10 cellular contexts compared by ENCODE assay signal in genomic region chr1:15604400-15604799, GRCh38. TPM values are rescaled to one million over a fixed set of nuclear protein-coding genes. Genes with fewer than 3 reads are reported as not detected.
A peak's percentile ranks its signal among the peaks of the same experiment; 100 is the strongest.
DNase-seq lines count a peak whose midpoint lies in the region; ATAC-seq and TF ChIP-seq lines count a peak whose summit lies in the region.
"Not testable (repeated sequence)": the region's sequence is repeated elsewhere in the genome, so short reads cannot be mapped to it uniquely, and the experiment has no call there.
"Had no signal": no experiment of that assay in that cellular context is flagged by ENCODE, and none has a peak within 500 bp of the region (broad histone marks: within the 10 kb centered on the region; RNA-seq: fewer than 3 reads in every experiment).

No MANE protein-coding gene starts in this region.

- H3K9me3 ChIP-seq in subcutaneous abdominal adipose tissue (ENCODE audit: control insufficient read depth in 5 of 5, low read length in 5 of 5): not testable (repeated sequence)

- peaks cover 3 to 24% (median 12%) of the 10 kb centered on the region in 5 donors for H3K4me1 ChIP-seq in subcutaneous abdominal adipose tissue (ENCODE audit: control insufficient read depth in 5 of 5, insufficient read depth in 5 of 5, low read length in 5 of 5)

- H3K4me3 ChIP-seq in NB4 (ENCODE audit: low read depth, low read length): not testable (repeated sequence)
- peak overlapping the region in 1 of 5 donors; percentile 82 for H3K4me3 ChIP-seq in subcutaneous abdominal adipose tissue (ENCODE audit: low read depth in 1 of 5, low read length in 5 of 5)

- not testable (repeated sequence) for H3K27me3 Mint-ChIP-seq in CD14-positive monocyte (ENCODE audit: low read depth in 3 of 3); activated CD4-positive, alpha-beta T cell treated with anti-CD3 and anti-CD28 coated beads for 36 hours; activated naive CD4-positive, alpha-beta T cell treated with anti-CD3 and anti-CD28 coated beads, Interleukin-2, amount 50 U/mL, for 24 hours; nephron (ENCODE audit: low read depth); progenitor cell of endocrine pancreas

- not testable (repeated sequence) for ATAC-seq in activated CD4-positive, alpha-beta T cell treated with anti-CD3 and anti-CD28 coated beads for 36 hours; Right ventricle myocardium superior (ENCODE audit: poor library complexity)

- H3K27ac ChIP-seq in subcutaneous abdominal adipose tissue (ENCODE audit: low read depth, low read length): peak overlapping the region; percentile 91

- POLR2A ChIA-PET in activated CD4-positive, alpha-beta T cell treated with anti-CD3 and anti-CD28 coated beads for 36 hours (lab: Charles Lee): interaction anchor here (1.7 kb wide), 1 partner anchor 93 kb away, joined by 6 read pairs; no protein-coding TSS in a partner anchor

- H3K36me3 ChIP-seq in subcutaneous abdominal adipose tissue (ENCODE audit: control insufficient read depth in 5 of 5, insufficient read depth in 5 of 5, low read length in 5 of 5): not testable (repeated sequence)

- not testable (repeated sequence) for H3K27me3 ChIP-seq in subcutaneous abdominal adipose tissue (ENCODE audit: control insufficient read depth in 5 of 5, insufficient read depth in 4 of 5, low read length in 5 of 5)

- DNase-seq in CD14-positive monocyte (ENCODE audit: low spot score); activated CD4-positive, alpha-beta T cell treated with anti-CD3 and anti-CD28 coated beads for 36 hours; progenitor cell of endocrine pancreas (ENCODE audit: low spot score, unreplicated experiment): not testable (repeated sequence)
- DNase-seq in NB4 (ENCODE audit: low read depth) (peak; percentile 39), Right ventricle myocardium superior (peak; percentile 44)

- CTCF ChIA-PET in activated CD4-positive, alpha-beta T cell treated with anti-CD3 and anti-CD28 coated beads for 36 hours (lab: Charles Lee): interaction anchor here (0.6 to 1.5 kb wide), 3 partner anchors 14 to 283 kb away, joined by 4 to 6 read pairs (median 5); no protein-coding TSS in a partner anchor

- peak overlapping the region; percentile 91 to 98 (median 96) for H3K27ac Mint-ChIP-seq in CD14-positive monocyte
- H3K27ac Mint-ChIP-seq in activated CD4-positive, alpha-beta T cell treated with anti-CD3 and anti-CD28 coated beads for 36 hours; activated naive CD4-positive, alpha-beta T cell treated with anti-CD3 and anti-CD28 coated beads, Interleukin-2, amount 50 U/mL, for 24 hours; nephron; progenitor cell of endocrine pancreas: not testable (repeated sequence)

- H3K9me3 Mint-ChIP-seq in CD14-positive monocyte; activated CD4-positive, alpha-beta T cell treated with anti-CD3 and anti-CD28 coated beads for 36 hours (ENCODE audit: low read depth); activated naive CD4-positive, alpha-beta T cell treated with anti-CD3 and anti-CD28 coated beads, Interleukin-2, amount 50 U/mL, for 24 hours; nephron; progenitor cell of endocrine pancreas (ENCODE audit: low read depth): not testable (repeated sequence)

- not testable (repeated sequence) for H3K4me1 Mint-ChIP-seq in CD14-positive monocyte; activated naive CD4-positive, alpha-beta T cell treated with anti-CD3 and anti-CD28 coated beads, Interleukin-2, amount 50 U/mL, for 24 hours
- H3K4me1 Mint-ChIP-seq in activated CD4-positive, alpha-beta T cell treated with anti-CD3 and anti-CD28 coated beads for 36 hours: peaks cover 11% of the 10 kb centered on the region
- peaks cover 18% of the 10 kb centered on the region for H3K4me1 Mint-ChIP-seq in nephron
- H3K4me1 Mint-ChIP-seq in progenitor cell of endocrine pancreas (ENCODE audit: low read depth): peaks cover 19% of the 10 kb centered on the region

- TF ChIP-seq POLR2A in NB4 (IDR thresholded peaks at IDR 0.05; ENCODE audit: extremely low read depth, insufficient read length): not testable (repeated sequence)

- not testable (repeated sequence) for H3K9ac ChIP-seq in subcutaneous abdominal adipose tissue (ENCODE audit: low read length in 5 of 5)

- not testable (repeated sequence) for TF ChIP-seq CTCF in CD14-positive monocyte (IDR thresholded peaks at IDR 0.05); NB4 (IDR thresholded peaks at IDR 0.05; ENCODE audit: low read depth, low read length); nephron (IDR thresholded peaks at IDR 0.05; ENCODE audit: unreplicated experiment in 3 of 3); progenitor cell of endocrine pancreas (IDR thresholded peaks at IDR 0.05; ENCODE audit: unreplicated experiment)

- not testable (repeated sequence) for H3K36me3 Mint-ChIP-seq in CD14-positive monocyte; activated CD4-positive, alpha-beta T cell treated with anti-CD3 and anti-CD28 coated beads for 36 hours (ENCODE audit: low read depth); activated naive CD4-positive, alpha-beta T cell treated with anti-CD3 and anti-CD28 coated beads, Interleukin-2, amount 50 U/mL, for 24 hours; nephron (ENCODE audit: low read depth); progenitor cell of endocrine pancreas (ENCODE audit: insufficient read depth)

- intact Hi-C loops in CD14-positive monocyte (cut with micrococcal nuclease); activated CD4-positive, alpha-beta T cell treated with anti-CD3 and anti-CD28 coated beads for 36 hours (cut with DNase I, micrococcal nuclease); Right ventricle myocardium superior (cut with DNase I): not testable (repeated sequence)

- H3K4me3 Mint-ChIP-seq in CD14-positive monocyte: not testable (repeated sequence)
- peak overlapping the region; percentile 55 for H3K4me3 Mint-ChIP-seq in activated CD4-positive, alpha-beta T cell treated with anti-CD3 and anti-CD28 coated beads for 36 hours
- peak overlapping the region; percentile 11 for H3K4me3 Mint-ChIP-seq in activated naive CD4-positive, alpha-beta T cell treated with anti-CD3 and anti-CD28 coated beads, Interleukin-2, amount 50 U/mL, for 24 hours
- H3K4me3 Mint-ChIP-seq in nephron (peak overlapping the region; percentile 88 to 91 (median 91)), progenitor cell of endocrine pancreas (ENCODE audit: low read depth) (peak overlapping the region; percentile 83)

RNA-seq across cellular contexts. Expression of gene DDI2, which starts 12.9 kb away (rescaled TPM):
- 1 to 10 TPM; 2.5 to 3.2 TPM for polyA plus RNA-seq in CD14-positive monocyte
- 10 to 100 TPM; 30.2 to 34.0 TPM for total RNA-seq in activated CD4-positive, alpha-beta T cell treated with anti-CD3 and anti-CD28 coated beads for 36 hours
- 19.4 TPM for total RNA-seq in Right ventricle myocardium superior
- 34.5 and 35.6 TPM in 2 replicates for total RNA-seq in progenitor cell of endocrine pancreas

RNA-seq across cellular contexts. Expression of gene AGMAT, which starts 19.5 kb away (rescaled TPM):
- not detected for polyA plus RNA-seq in CD14-positive monocyte
- 10 to 100 TPM; 18.1 to 24.0 TPM for total RNA-seq in activated CD4-positive, alpha-beta T cell treated with anti-CD3 and anti-CD28 coated beads for 36 hours
- total RNA-seq in Right ventricle myocardium superior (0.11 TPM), progenitor cell of endocrine pancreas (3.1 and 4.0 TPM in 2 replicates)
- total RNA-seq: A172, MCF 10A had no signal
